8 cellular contexts compared by ENCODE assay signal in genomic region chr5:60287174-60287771, GRCh38.
DNase-seq lines count a peak whose midpoint lies in the region; ATAC-seq, FAIRE-seq and TF ChIP-seq lines count a peak whose summit lies in the region.

No MANE protein-coding gene starts in this region.

- H3K4me2 ChIP-seq in astrocyte (ENCODE audit: low read length), result no peak overlapping the region

- DNase-seq in AG09309 (ENCODE audit: low read depth), result no peak
- peak; percentile 15 for DNase-seq in NCI-H226
- peak; percentile 31 for DNase-seq in astrocyte (ENCODE audit: low read depth)
- DNase-seq in left lung, result peak in 1 of 2 donors; percentile 54
- DNase-seq in NCI-H2227 (lab: John Stamatoyannopoulos, UW; ENCODE audit: unreplicated experiment), result no peak

- H3K9me3 Mint-ChIP-seq in astrocyte (ENCODE audit: unreplicated experiment), result no peaks in the 10 kb centered on the region

- H3K4me1 ChIP-seq in astrocyte (ENCODE audit: insufficient read depth, low read length), result no peaks in the 10 kb centered on the region
- peaks cover 0 to 6% of the 10 kb centered on the region in 2 donors for H3K4me1 ChIP-seq in left lung

- H3K9me3 ChIP-seq in astrocyte (ENCODE audit: insufficient read depth, low read depth, low read length), result no peaks in the 10 kb centered on the region
- H3K9me3 ChIP-seq in left lung, result no peaks in the 10 kb centered on the region

- no peak overlapping the region for H3K4me3 Mint-ChIP-seq in astrocyte (ENCODE audit: unreplicated experiment)

- no peak for FAIRE-seq in astrocyte (lab: Jason Lieb, UNC)

- no peaks in the 10 kb centered on the region for H3K79me2 ChIP-seq in astrocyte (ENCODE audit: insufficient read depth, low read length)

- intact Hi-C loops in left lung (cut with DNase I), result no loop called here

- H3K27me3 ChIP-seq in astrocyte (ENCODE audit: insufficient read depth, low read length) (no peaks in the 10 kb centered on the region), left lung (no peaks in the 10 kb centered on the region)

- peak; percentile 68 for ATAC-seq in HG02840 (IDR thresholded peaks at IDR 0.05; ENCODE audit: low FRiP score, unreplicated experiment)
- peak; percentile 98 for ATAC-seq in left lung
- no peak for ATAC-seq in HG03460 (IDR thresholded peaks at IDR 0.05; ENCODE audit: unreplicated experiment)

- no peaks in the 10 kb centered on the region for H3K27me3 Mint-ChIP-seq in astrocyte (ENCODE audit: low read depth, unreplicated experiment)

- H2AFZ ChIP-seq in astrocyte (ENCODE audit: low read depth, low read length), result no peak overlapping the region

- H3K36me3 ChIP-seq in astrocyte (ENCODE audit: insufficient read depth, low read length), result no peaks in the 10 kb centered on the region
- H3K36me3 ChIP-seq in left lung, result no peaks in the 10 kb centered on the region

- no peaks in the 10 kb centered on the region for H4K20me1 ChIP-seq in astrocyte (ENCODE audit: insufficient read depth, low read length)

- no peak overlapping the region for H3K27ac Mint-ChIP-seq in astrocyte (ENCODE audit: unreplicated experiment)

- TF ChIP-seq CTCF in AG09309 (IDR thresholded peaks at IDR 0.05; ENCODE audit: control insufficient read depth, insufficient read depth, low read depth, low read length, missing control alignments) (peak; percentile 65), GM12872 (IDR thresholded peaks at IDR 0.05; ENCODE audit: insufficient read depth, low read depth, low read length) (peak; percentile 82), astrocyte (IDR thresholded peaks at IDR 0.05; ENCODE audit: insufficient read depth, low read depth, low read length) (peak; percentile 74), left lung (IDR thresholded peaks at IDR 0.05) (peak; percentile 58 to 78)

- H3K36me3 Mint-ChIP-seq in astrocyte (ENCODE audit: low read depth, unreplicated experiment), result no peaks in the 10 kb centered on the region

- H3K27ac ChIP-seq in astrocyte (ENCODE audit: low read depth, low read length), result no peak overlapping the region
- no peak overlapping the region for H3K27ac ChIP-seq in left lung

- H3K4me1 Mint-ChIP-seq in astrocyte (ENCODE audit: low read depth, unreplicated experiment), result no peaks in the 10 kb centered on the region

- H3K4me3 ChIP-seq in AG09309 (ENCODE audit: control insufficient read depth, low read depth, low read length) (no peak overlapping the region), astrocyte (ENCODE audit: insufficient read depth, low read depth, low read length) (no peak overlapping the region), left lung (no peak overlapping the region)

- no peak overlapping the region for H3K9ac ChIP-seq in astrocyte (ENCODE audit: low read length)

Comparison
In these comparisons a context has a peak if more than half of its experiments do, and no peak if none do; other contexts are left out.
1. DNase-seq: peak in NCI-H226 (single experiment) and astrocyte (single experiment); none in AG09309 (single experiment) and NCI-H2227 (single experiment).
2. Peak in every context shown above with its lines, with median percentiles within 50 percentile points of each other: CTCF ChIP-seq.